ENCODE assay signal across 1 cellular context in genomic region chr12:11729008-11729407, GRCh38.
TF ChIP-seq lines count a peak whose summit lies in the region.

No MANE protein-coding gene starts in this region.

TF ChIP-seq in GM23338, 12 proteins besides CTCF, POLR2A, EP300 and RAD21 (continued from another document):
- no peak for TF ChIP-seq NANOG (IDR thresholded peaks at IDR 0.05; ENCODE audit: borderline replicate concordance)
- no peak for TF ChIP-seq CREB1 (CRISPR knock-in tag; IDR thresholded peaks at IDR 0.05; ENCODE audit: low read depth)
- no peak for TF ChIP-seq ETS1 (IDR thresholded peaks at IDR 0.05)
- no peak for TF ChIP-seq ZNF331 (CRISPR knock-in tag; IDR thresholded peaks at IDR 0.05; ENCODE audit: low read depth)
TF ChIP-seq in GM23338: peak in this region for 0.
